In genomic region chr4:17781831-17782287, GRCh38 we compare ENCODE assay signal across 11 cellular contexts. TPM values are rescaled to one million over a fixed set of nuclear protein-coding genes. Genes with fewer than 3 reads are reported as not detected.
A peak's percentile ranks its signal among the peaks of the same experiment; 100 is the strongest.
DNase-seq lines count a peak whose midpoint lies in the region; TF ChIP-seq lines count a peak whose summit lies in the region.
"Had no signal": no experiment of that assay in that cellular context is flagged by ENCODE, and none has a peak within 500 bp of the region (broad histone marks: within the 10 kb centered on the region; RNA-seq: fewer than 3 reads in every experiment).

No MANE protein-coding gene starts in this region.

- DNase-seq in T-helper 2 cell treated with Interferon-gamma antibody and Interleukin-4, amounts not matched to agents 5 μg/mL and 100 μg/mL, for 36 hours (ENCODE audit: low spot score), result no peak
- DNase-seq in T-helper 2 cell, result no peak
- DNase-seq in brain microvascular endothelial cell, result no peak
- no peak for DNase-seq in kidney epithelial cell (ENCODE audit: low read depth)
- DNase-seq in NCI-H82 (lab: John Stamatoyannopoulos, UW), result no peak
- DNase-seq in activated CD8-positive, alpha-beta memory T cell treated with anti-CD3 and anti-CD28 coated beads for 24 hours, result no peak
- DNase-seq in RKO (ENCODE audit: low spot score), result no peak
- DNase-seq: activated CD4-positive, CD25-positive, alpha-beta regulatory T cell treated with anti-CD3 and anti-CD28 coated beads, Interleukin-2, amount 50 U/mL, for 72 hours; thyroid gland had no signal

- no peaks in the 10 kb centered on the region for H3K36me3 ChIP-seq in brain microvascular endothelial cell (replicated peaks)
- no peaks in the 10 kb centered on the region for H3K36me3 ChIP-seq in kidney epithelial cell (ENCODE audit: control insufficient read depth, insufficient read depth, low read length)
- H3K36me3 ChIP-seq in subcutaneous abdominal adipose tissue (ENCODE audit: control insufficient read depth in 5 of 5, insufficient read depth in 5 of 5, low read length in 5 of 5), result no peaks in the 10 kb centered on the region
- H3K36me3 ChIP-seq: pancreas, thyroid gland had no signal

- TF ChIP-seq CTCF in brain microvascular endothelial cell (IDR thresholded peaks at IDR 0.05; ENCODE audit: low read depth, low read length, missing control alignments), result no peak
- TF ChIP-seq CTCF in kidney epithelial cell (IDR thresholded peaks at IDR 0.05; ENCODE audit: insufficient read depth, low read length, poor library complexity, severe bottlenecking), result no peak

- peaks cover 0 to 18% (median 18%) of the 10 kb centered on the region in 5 donors for H3K4me1 ChIP-seq in subcutaneous abdominal adipose tissue (ENCODE audit: control insufficient read depth in 5 of 5, insufficient read depth in 5 of 5, low read length in 5 of 5)
- H3K4me1 ChIP-seq: pancreas had no signal

- H3K27me3 ChIP-seq in brain microvascular endothelial cell (replicated peaks), result peaks cover 28% of the 10 kb centered on the region
- H3K27me3 ChIP-seq in kidney epithelial cell (ENCODE audit: control insufficient read depth, insufficient read depth, low read length), result peaks cover 25% of the 10 kb centered on the region
- H3K27me3 ChIP-seq in subcutaneous abdominal adipose tissue (ENCODE audit: control insufficient read depth in 5 of 5, insufficient read depth in 4 of 5, low read length in 5 of 5), result peaks cover 14 to 30% (median 21%) of the 10 kb centered on the region in 5 donors
- H3K27me3 ChIP-seq: thyroid gland had no signal

- in situ Hi-C loops in brain microvascular endothelial cell (cut with HindIII; ENCODE audit: low pct_ligation_motif_present, low sequenced_read_pairs), result no loop called here

- peak overlapping the region; percentile 39 for H3K4me3 Mint-ChIP-seq in T-helper 2 cell treated with Interferon-gamma antibody and Interleukin-4, amounts not matched to agents 5 μg/mL and 100 μg/mL, for 36 hours

- H3K27ac ChIP-seq in brain microvascular endothelial cell (no peak overlapping the region), subcutaneous abdominal adipose tissue (ENCODE audit: low read depth, low read length) (no peak overlapping the region)
- H3K27ac ChIP-seq: pancreas, thyroid gland had no signal

- H3K4me1 Mint-ChIP-seq in T-helper 2 cell treated with Interferon-gamma antibody and Interleukin-4, amounts not matched to agents 5 μg/mL and 100 μg/mL, for 36 hours (ENCODE audit: low read depth), result peaks cover 10% of the 10 kb centered on the region

- H3K27me3 Mint-ChIP-seq in T-helper 2 cell treated with Interferon-gamma antibody and Interleukin-4, amounts not matched to agents 5 μg/mL and 100 μg/mL, for 36 hours (ENCODE audit: low read depth), result peaks cover 49% of the 10 kb centered on the region

- peaks cover 4% of the 10 kb centered on the region for H3K36me3 Mint-ChIP-seq in T-helper 2 cell treated with Interferon-gamma antibody and Interleukin-4, amounts not matched to agents 5 μg/mL and 100 μg/mL, for 36 hours (ENCODE audit: low read depth)

- no peaks in the 10 kb centered on the region for H3K9me3 Mint-ChIP-seq in T-helper 2 cell treated with Interferon-gamma antibody and Interleukin-4, amounts not matched to agents 5 μg/mL and 100 μg/mL, for 36 hours

- H3K9ac ChIP-seq in subcutaneous abdominal adipose tissue (ENCODE audit: low read length in 5 of 5), result no peak overlapping the region

- H3K4me3 ChIP-seq in brain microvascular endothelial cell (ENCODE audit: low read depth, low read length), result peak overlapping the region; percentile 46
- peak overlapping the region; percentile 19 for H3K4me3 ChIP-seq in kidney epithelial cell (ENCODE audit: low read depth, low read length)
- peak overlapping the region; percentile 25 to 65 (median 47) for H3K4me3 ChIP-seq in subcutaneous abdominal adipose tissue (ENCODE audit: low read depth in 1 of 5, low read length in 5 of 5)

- H3K27ac Mint-ChIP-seq in T-helper 2 cell treated with Interferon-gamma antibody and Interleukin-4, amounts not matched to agents 5 μg/mL and 100 μg/mL, for 36 hours, result no peak overlapping the region

- H3K9me3 ChIP-seq in subcutaneous abdominal adipose tissue (ENCODE audit: control insufficient read depth in 5 of 5, low read length in 5 of 5), result no peaks in the 10 kb centered on the region
- H3K9me3 ChIP-seq: pancreas, thyroid gland had no signal

RNA-seq across cellular contexts. Expression of gene FAM184B, which starts 0.4 kb away (rescaled TPM):
- under 0.01 TPM in 2 replicates for total RNA-seq in kidney epithelial cell
- total RNA-seq: pancreas, thyroid gland had no signal

RNA-seq across cellular contexts. Expression of gene DCAF16, which starts 28.7 kb away (rescaled TPM):
- total RNA-seq in kidney epithelial cell, result 18.7 and 26.8 TPM in 2 replicates

RNA-seq across cellular contexts. Expression of gene NCAPG, which starts 28.9 kb away (rescaled TPM):
- total RNA-seq in kidney epithelial cell, result 2.7 and 6.2 TPM in 2 replicates
